ENCODE assay signal across 21 cellular contexts in the genomic region with DNA sequence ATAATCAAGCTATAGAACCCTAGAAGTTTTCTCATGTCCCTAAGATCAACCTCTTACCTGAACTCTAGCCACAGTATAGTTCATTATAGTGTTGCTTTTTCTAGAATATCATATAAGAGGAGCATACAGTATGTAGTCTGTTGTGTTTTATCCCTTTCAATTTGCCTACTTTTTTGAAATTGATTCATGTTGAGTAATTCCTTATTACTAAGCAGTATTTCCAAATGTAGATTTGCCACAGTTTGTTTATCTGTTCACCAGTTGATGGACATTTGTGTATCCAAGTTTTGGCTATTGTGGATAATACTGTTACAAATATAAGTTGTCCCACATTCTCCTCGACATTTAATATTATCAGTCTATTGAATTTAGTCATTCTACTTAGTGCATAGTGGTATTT.
DNase-seq lines count a peak whose midpoint lies in the region; ATAC-seq, FAIRE-seq and TF ChIP-seq lines count a peak whose summit lies in the region.
"Had no signal": no experiment of that assay in that cellular context is flagged by ENCODE, and none has a peak within 500 bp of the region (broad histone marks: within the 10 kb centered on the region; RNA-seq: fewer than 3 reads in every experiment).

No MANE protein-coding gene starts in this region.

- no peak overlapping the region for H3K4me3 ChIP-seq in ACC112 (ENCODE audit: low read depth, low read length)
- H3K4me3 ChIP-seq in bronchial epithelial cell (ENCODE audit: low read depth, low read length), result no peak overlapping the region
- H3K4me3 ChIP-seq in SK-N-SH (ENCODE audit: low read depth in 2 of 2, low read length in 1 of 2), result no peak overlapping the region
- H3K4me3 ChIP-seq: GM12878, PC-9 had no signal

- H3K27me3 Mint-ChIP-seq in osteocyte (ENCODE audit: unreplicated experiment), result no peaks in the 10 kb centered on the region
- H3K27me3 Mint-ChIP-seq in natural killer cell treated with Interleukin-12 subunit alpha and Interleukin-12 subunit beta and Interleukin-15 and Interleukin-18, amount 100 ng/mL, for 72 hours, result no peaks in the 10 kb centered on the region
- H3K27me3 Mint-ChIP-seq: CD4-positive, alpha-beta T cell had no signal

- no peak for DNase-seq in H54 (ENCODE audit: insufficient read length, low spot score)
- DNase-seq in bronchial epithelial cell (ENCODE audit: low read depth), result peak; percentile 65
- DNase-seq in osteocyte (ENCODE audit: extremely low spot score, unreplicated experiment), result no peak
- no peak for DNase-seq in SK-N-SH
- DNase-seq in natural killer cell treated with Interleukin-12 subunit alpha and Interleukin-12 subunit beta and Interleukin-15 and Interleukin-18, amount 100 ng/mL, for 72 hours (ENCODE audit: low spot score), result no peak
- DNase-seq: Caco-2; CD4-positive, alpha-beta T cell; GOT3; NCI-H1417; NCI-H2029; NCI-H345; NCI-H526; PC-9; SIG-M5 had no signal

- no peaks in the 10 kb centered on the region for H3K27me3 ChIP-seq in ACC112 (ENCODE audit: insufficient read depth, low read length)
- H3K27me3 ChIP-seq in bronchial epithelial cell (ENCODE audit: control insufficient read depth, insufficient read depth, low read length), result no peaks in the 10 kb centered on the region
- no peaks in the 10 kb centered on the region for H3K27me3 ChIP-seq in SK-N-SH (ENCODE audit: insufficient read depth)

- H3K27ac ChIP-seq in ACC112 (ENCODE audit: low read depth, low read length), result peak overlapping the region; percentile 21
- H3K27ac ChIP-seq in SK-N-SH (ENCODE audit: low read depth in 2 of 2, low read length in 1 of 2), result peak overlapping the region in 1 of 2 experiments; percentile 3; a peak in 1 of 4 replicates
- H3K27ac ChIP-seq: PC-9, RWPE1 had no signal

- H3F3A ChIP-seq in SK-N-SH (replicated peaks; ENCODE audit: insufficient read depth), result peaks cover 55% of the 10 kb centered on the region

- CTCF ChIA-PET in SK-N-SH (lab: Yijun Ruan, JAX), result interaction anchor here (1.6 to 2.0 kb wide), 2 partner anchors 78 to 96 kb away, joined by 4 to 6 read pairs; no protein-coding TSS in a partner anchor

- POLR2A ChIA-PET in SK-N-SH (lab: Yijun Ruan, JAX), result no interaction called here

- peak overlapping the region; percentile 50 for H3K27ac Mint-ChIP-seq in osteocyte (ENCODE audit: unreplicated experiment)
- no peak overlapping the region for H3K27ac Mint-ChIP-seq in natural killer cell treated with Interleukin-12 subunit alpha and Interleukin-12 subunit beta and Interleukin-15 and Interleukin-18, amount 100 ng/mL, for 72 hours
- H3K27ac Mint-ChIP-seq: CD4-positive, alpha-beta T cell had no signal

- FAIRE-seq in H54 (lab: Jason Lieb, UNC), result peak; percentile 85
- FAIRE-seq in bronchial epithelial cell (lab: Jason Lieb, UNC), result no peak
- FAIRE-seq: A204.1, GM19239 had no signal

- TF ChIP-seq CTCF in bronchial epithelial cell (IDR thresholded peaks at IDR 0.05; ENCODE audit: insufficient read depth, low read length, severe bottlenecking) (no peak), osteocyte (IDR thresholded peaks at IDR 0.05) (no peak), SK-N-SH (IDR thresholded peaks at IDR 0.05) (no peak)

- peaks cover 53% of the 10 kb centered on the region for H3K4me1 ChIP-seq in ACC112 (ENCODE audit: control insufficient read depth, insufficient read depth, low read length, unreplicated experiment)
- peaks cover 16 to 34% of the 10 kb centered on the region in 2 experiments for H3K4me1 ChIP-seq in SK-N-SH (ENCODE audit: control insufficient read depth in 1 of 2, insufficient read depth in 2 of 2, low read depth in 1 of 2, low read length in 1 of 2)

- no peak overlapping the region for H3K4me3 Mint-ChIP-seq in osteocyte (ENCODE audit: unreplicated experiment)
- H3K4me3 Mint-ChIP-seq in natural killer cell treated with Interleukin-12 subunit alpha and Interleukin-12 subunit beta and Interleukin-15 and Interleukin-18, amount 100 ng/mL, for 72 hours, result no peak overlapping the region
- H3K4me3 Mint-ChIP-seq: CD4-positive, alpha-beta T cell had no signal

- peaks cover 53% of the 10 kb centered on the region for H3K4me1 Mint-ChIP-seq in osteocyte (ENCODE audit: unreplicated experiment)
- no peaks in the 10 kb centered on the region for H3K4me1 Mint-ChIP-seq in natural killer cell treated with Interleukin-12 subunit alpha and Interleukin-12 subunit beta and Interleukin-15 and Interleukin-18, amount 100 ng/mL, for 72 hours (ENCODE audit: low read depth in 2 of 2)

- TF ChIP-seq RAD21 in SK-N-SH (IDR thresholded peaks at IDR 0.05; ENCODE audit: low read length), result no peak

- peaks cover 6% of the 10 kb centered on the region for H3K36me3 Mint-ChIP-seq in osteocyte (ENCODE audit: unreplicated experiment)
- peaks cover 7% of the 10 kb centered on the region for H3K36me3 Mint-ChIP-seq in natural killer cell treated with Interleukin-12 subunit alpha and Interleukin-12 subunit beta and Interleukin-15 and Interleukin-18, amount 100 ng/mL, for 72 hours

- no peak for TF ChIP-seq EP300 in SK-N-SH (IDR thresholded peaks at IDR 0.05; ENCODE audit: borderline replicate concordance in 1 of 2, low read depth in 1 of 2, low read length in 1 of 2)

- peaks cover 86% of the 10 kb centered on the region for H4K20me1 ChIP-seq in SK-N-SH (ENCODE audit: insufficient read depth)

- H3K9me3 Mint-ChIP-seq in osteocyte (ENCODE audit: unreplicated experiment), result peaks cover 4% of the 10 kb centered on the region
- H3K9me3 Mint-ChIP-seq in natural killer cell treated with Interleukin-12 subunit alpha and Interleukin-12 subunit beta and Interleukin-15 and Interleukin-18, amount 100 ng/mL, for 72 hours, result peaks cover 7% of the 10 kb centered on the region
- H3K9me3 Mint-ChIP-seq: CD4-positive, alpha-beta T cell had no signal

- ATAC-seq in HG02571 (IDR thresholded peaks at IDR 0.05; ENCODE audit: unreplicated experiment) (no peak), HG03097 (IDR thresholded peaks at IDR 0.05; ENCODE audit: low FRiP score, unreplicated experiment) (no peak)
- no peak for ATAC-seq in natural killer cell treated with Interleukin-12 subunit alpha and Interleukin-12 subunit beta and Interleukin-15 and Interleukin-18, amount 100 ng/mL, for 72 hours
- ATAC-seq: GM12878 had no signal

- H3K79me2 ChIP-seq in ACC112 (ENCODE audit: control insufficient read depth, insufficient read depth, low read length, unreplicated experiment) (peaks cover 67% of the 10 kb centered on the region), SK-N-SH (ENCODE audit: insufficient read depth) (peaks cover 93% of the 10 kb centered on the region)

- no peaks in the 10 kb centered on the region for H3K9me3 ChIP-seq in SK-N-SH
- H3K9me3 ChIP-seq: Caco-2 had no signal

- 93% methylated on average over 1 of the region's 1 CpG for WGBS in SK-N-SH (ENCODE audit: low lambda C conversion rate)

- H3K36me3 ChIP-seq in ACC112 (ENCODE audit: insufficient read depth, low read length) (peaks cover 10% of the 10 kb centered on the region; the same call in 1 of the 2 replicates), bronchial epithelial cell (ENCODE audit: control insufficient read depth, insufficient read depth, low read length) (no peaks in the 10 kb centered on the region), SK-N-SH (replicated peaks in 1 of 2; ENCODE audit: control insufficient read depth in 1 of 2, insufficient read depth in 2 of 2, low read length in 1 of 2) (peaks cover 2 to 28% of the 10 kb centered on the region in 2 experiments)

- no peak overlapping the region for H3K9ac ChIP-seq in SK-N-SH

- H3K4me2 ChIP-seq in SK-N-SH, result no peak overlapping the region
- H3K4me2 ChIP-seq: PC-9 had no signal

- no peak overlapping the region for H2AFZ ChIP-seq in ACC112 (ENCODE audit: low read length, unreplicated experiment)
- H2AFZ ChIP-seq in SK-N-SH (ENCODE audit: low read depth), result no peak overlapping the region
- H2AFZ ChIP-seq: PC-9 had no signal

- H3K9me2 ChIP-seq in SK-N-SH, result no peaks in the 10 kb centered on the region

- no peak for TF ChIP-seq POLR2A in H54 (IDR thresholded peaks at IDR 0.05; ENCODE audit: low read depth, low read length)

TF ChIP-seq in SK-N-SH, 30 proteins besides CTCF, POLR2A, EP300 and RAD21:
- no peak for TF ChIP-seq USF2 (IDR thresholded peaks at IDR 0.05; ENCODE audit: borderline replicate concordance, low read depth, low read length)
- no peak for TF ChIP-seq JUND (IDR thresholded peaks at IDR 0.05)
- no peak for TF ChIP-seq FOSL2 (IDR thresholded peaks at IDR 0.05; ENCODE audit: borderline replicate concordance, low read depth)
- no peak for TF ChIP-seq RFX5 (IDR thresholded peaks at IDR 0.05; ENCODE audit: low read length)
- TF ChIP-seq YY1 (IDR thresholded peaks at IDR 0.05; ENCODE audit: low read depth), result no peak
- TF ChIP-seq RCOR1 (IDR thresholded peaks at IDR 0.05; ENCODE audit: low read length), result no peak
